In genomic region chr11:44538375-44539054, GRCh38 we compare ENCODE assay signal across 8 cellular contexts. TPM values are rescaled to one million over a fixed set of nuclear protein-coding genes. Genes with fewer than 3 reads are reported as not detected.
DNase-seq lines count a peak whose midpoint lies in the region; ATAC-seq, FAIRE-seq and TF ChIP-seq lines count a peak whose summit lies in the region.

No MANE protein-coding gene starts in this region.

- H3K4me1 ChIP-seq in HepG2 (ENCODE audit: insufficient read depth, low read length), result no peaks in the 10 kb centered on the region

- no peaks in the 10 kb centered on the region for H3K36me3 ChIP-seq in HepG2 (replicated peaks in 1 of 2; ENCODE audit: control insufficient read depth in 1 of 2, insufficient read depth in 2 of 2, low read length in 2 of 2)

- H3K4me1 Mint-ChIP-seq in chondrocyte (ENCODE audit: low read depth), result peaks cover 3% of the 10 kb centered on the region

- in situ Hi-C loops in HepG2 (cut with HindIII; ENCODE audit: extremely low pct_ligation_motif_present, low pct_unique_long_range_greater_than_20kb), result loop anchor here (10.0 to 25.0 kb wide), 2 partner anchors 251 to 444 kb away; partner anchors contain the start of gene EXT2

- H4K20me1 ChIP-seq in HepG2 (ENCODE audit: insufficient read depth, low read length), result no peaks in the 10 kb centered on the region

- TF ChIP-seq EP300 in HepG2 (IDR thresholded peaks at IDR 0.05; ENCODE audit: low read depth in 2 of 2, low read length in 2 of 2) (no peak), HepG2 (CRISPR knock-in tag; IDR thresholded peaks at IDR 0.05; ENCODE audit: borderline replicate concordance) (no peak)

- intact Hi-C loops in HepG2 (cut with micrococcal nuclease; ENCODE audit: unreplicated experiment), result loop anchor here (1.0 kb wide), 4 partner anchors 15 to 443 kb away; partner anchors contain the start of gene EXT2

- POLR2A ChIA-PET in HepG2 (lab: Yijun Ruan, JAX), result no interaction called here

- H3K9me3 Mint-ChIP-seq in chondrocyte (ENCODE audit: low read depth), result no peaks in the 10 kb centered on the region

- WGBS in HepG2 (ENCODE audit: low lambda C conversion rate), result 61% methylated on average over 7 of the region's 21 CpGs

- CTCF ChIA-PET in HepG2 (lab: Yijun Ruan, JAX; ENCODE audit: low intra/inter-chr PET ratio, low total read pairs), result interaction anchor here (1.4 to 2.9 kb wide), 4 partner anchors 15 to 444 kb away, joined by 9 to 20 read pairs (median 14); partner anchors contain the start of gene EXT2

- H3K79me2 ChIP-seq in HepG2 (ENCODE audit: insufficient read depth, low read length), result no peaks in the 10 kb centered on the region

- H3K27me3 ChIP-seq in HepG2 (ENCODE audit: control insufficient read depth in 1 of 2, insufficient read depth in 2 of 2, low read length in 2 of 2), result peaks cover 1 to 4% of the 10 kb centered on the region in 2 experiments; a peak in 2 of 5 replicates

- peaks cover 17% of the 10 kb centered on the region for H3K27me3 Mint-ChIP-seq in chondrocyte (ENCODE audit: low read depth)

- ATAC-seq in HG03175 (IDR thresholded peaks at IDR 0.05; ENCODE audit: unreplicated experiment) (peak; percentile 76), HepG2 (peak; percentile 98)

- H3K4me3 Mint-ChIP-seq in chondrocyte (ENCODE audit: unreplicated experiment), result no peak overlapping the region

- DNase-seq in NCI-H510A treated with DMSO at 0.1 percent for 48 hours (lab: John Stamatoyannopoulos, UW) (peak; percentile 59), NCI-H510A (lab: John Stamatoyannopoulos, UW) (no peak), NCI-H446 (lab: John Stamatoyannopoulos, UW) (peak; percentile 39 to 85), chondrocyte (ENCODE audit: low spot score) (no peak), HepG2 (ENCODE audit: low spot score) (peak; percentile 48)
- peak; percentile 49 for DNase-seq in activated CD4-positive, alpha-beta T cell treated with anti-CD3 and anti-CD28 coated beads for 1 hour
- peak; percentile 35 to 57 (median 39) for DNase-seq in stimulated activated CD4-positive, alpha-beta T cell treated with anti-CD3 and anti-CD28 coated beads, TNF-alpha, amount 100 ng/mL, for 1 hour (ENCODE audit: low read depth in 3 of 3, low spot score in 1 of 3)

- no TSS peak for BruUV-seq in HepG2 (replicated peaks; lab: Mats Ljungman, UMichigan)

- H2AFZ ChIP-seq in HepG2 (ENCODE audit: low read length), result no peak overlapping the region

- no peak overlapping the region for H3K4me2 ChIP-seq in HepG2 (ENCODE audit: low read depth, low read length)

- no peak overlapping the region for H3K27ac Mint-ChIP-seq in chondrocyte (ENCODE audit: unreplicated experiment)

- no peak for TF ChIP-seq POLR2A in HepG2 (IDR thresholded peaks at IDR 0.05; ENCODE audit: insufficient read depth in 1 of 2, low read depth in 2 of 2, low read length in 2 of 2)

- H3K4me3 ChIP-seq in HepG2 (replicated peaks in 1 of 3; ENCODE audit: insufficient read depth in 1 of 3, low read depth in 2 of 3, low read length in 3 of 3), result no peak overlapping the region

- no peak overlapping the region for H3K27ac ChIP-seq in HepG2 (ENCODE audit: extremely low read length, insufficient read depth, low read length)

- TF ChIP-seq RAD21 in HepG2 (CRISPR knock-in tag; IDR thresholded peaks at IDR 0.05), result peak; percentile 85

- H3K9ac ChIP-seq in HepG2 (ENCODE audit: insufficient read depth, low read depth, low read length), result no peak overlapping the region

- no peaks in the 10 kb centered on the region for H3K9me3 ChIP-seq in HepG2 (ENCODE audit: low read length)

- FAIRE-seq in HepG2 (lab: Jason Lieb, UNC), result peak; percentile 72

- H3K36me3 Mint-ChIP-seq in chondrocyte (ENCODE audit: low read depth), result no peaks in the 10 kb centered on the region

- TF ChIP-seq CTCF in chondrocyte (IDR thresholded peaks at IDR 0.05) (peak; percentile 98), HepG2 (CRISPR knock-in tag; IDR thresholded peaks at IDR 0.05) (peak; percentile 96)

TF ChIP-seq in HepG2, 621 proteins besides CTCF, POLR2A, EP300 and RAD21 (continues in another document):
- TF ChIP-seq NR2F6 (IDR thresholded peaks at IDR 0.05) (no peak), NR2F6 (CRISPR knock-in tag; IDR thresholded peaks at IDR 0.05) (no peak), HMGA1 (CRISPR knock-in tag; conservative IDR thresholded peaks at IDR 0.05) (no peak), RBAK (CRISPR knock-in tag; IDR thresholded peaks at IDR 0.05) (no peak), HBP1 (CRISPR knock-in tag; IDR thresholded peaks at IDR 0.05; ENCODE audit: low read depth) (no peak), ZNF777 (CRISPR knock-in tag; IDR thresholded peaks at IDR 0.05) (peak; percentile 91), REXO4 (CRISPR knock-in tag; IDR thresholded peaks at IDR 0.05; ENCODE audit: borderline replicate concordance) (no peak), TCF12 (IDR thresholded peaks at IDR 0.05) (no peak), TCF12 (CRISPR knock-in tag; IDR thresholded peaks at IDR 0.05) (no peak), ZZZ3 (CRISPR knock-in tag; IDR thresholded peaks at IDR 0.05; ENCODE audit: borderline replicate concordance) (no peak), CEBPB (IDR thresholded peaks at IDR 0.05; ENCODE audit: borderline replicate concordance, low read depth, low read length) (no peak), DR1 (CRISPR knock-in tag; IDR thresholded peaks at IDR 0.05) (no peak), KMT2A (CRISPR knock-in tag; IDR thresholded peaks at IDR 0.05) (no peak), ZUFSP (CRISPR knock-in tag; IDR thresholded peaks at IDR 0.05; ENCODE audit: borderline replicate concordance) (no peak), ZNF576 (CRISPR knock-in tag; IDR thresholded peaks at IDR 0.05) (peak; percentile 97), PTBP1 (IDR thresholded peaks at IDR 0.05; ENCODE audit: low read depth, low read length, poor library complexity, severe bottlenecking) (no peak), ZNF101 (CRISPR knock-in tag; IDR thresholded peaks at IDR 0.05; ENCODE audit: borderline replicate concordance, low read depth) (no peak), JDP2 (CRISPR knock-in tag; IDR thresholded peaks at IDR 0.05; ENCODE audit: borderline replicate concordance) (no peak), AHR (CRISPR knock-in tag; IDR thresholded peaks at IDR 0.05) (no peak), NR3C1 (CRISPR knock-in tag; IDR thresholded peaks at IDR 0.05) (no peak), KDM5B (CRISPR knock-in tag; IDR thresholded peaks at IDR 0.05; ENCODE audit: borderline replicate concordance) (no peak)

RNA-seq across cellular contexts. Expression of gene CD82, which starts 26.9 kb away (rescaled TPM):
- 14.4 to 46.6 TPM (median 17.0 TPM) in 3 replicates for total RNA-seq in chondrocyte
- total RNA-seq in HepG2 (2016; rRNA removed; fragmentation: Illumina TruSeq; extraction: Trizol), result not detected in 2 replicates
- not detected in 2 replicates for total RNA-seq in HepG2 (2016; cell fraction: cytosol; rRNA removed; fragmentation: Illumina TruSeq; extraction: Trizol; ENCODE audit: low read depth)
- not detected in 2 replicates for total RNA-seq in HepG2 (2016; cell fraction: insoluble cytoplasmic fraction; rRNA removed; fragmentation: Illumina TruSeq; extraction: Trizol)
- total RNA-seq in HepG2 (2016; cell fraction: membrane; rRNA removed; fragmentation: Illumina TruSeq; extraction: Trizol), result not detected in 2 replicates
- not detected in 2 replicates for total RNA-seq in HepG2 (2016; cell fraction: nucleus; rRNA removed; fragmentation: Illumina TruSeq; extraction: Trizol)
- polyA plus RNA-seq in HepG2 (2011; rRNA removed), result 0.05 and 0.24 TPM in 2 replicates
- 0.13 and 0.16 TPM in 2 replicates for polyA plus RNA-seq in HepG2 (2011; cell fraction: cytosol; rRNA removed)
- 0.33 TPM in 1 of 2 replicates, not detected in the other for polyA plus RNA-seq in HepG2 (2011; cell fraction: nucleus; rRNA removed)
- polyA plus RNA-seq in HepG2 (2012), result 0.19 TPM in 1 of 2 replicates, not detected in the other
- not detected in 2 replicates for polyA plus RNA-seq in HepG2 (2016; cell fraction: cytosol; fragmentation: Illumina TruSeq; extraction: Trizol; ENCODE audit: low read depth)
- polyA plus RNA-seq in HepG2 (2016; cell fraction: insoluble cytoplasmic fraction; fragmentation: Illumina TruSeq; extraction: Trizol; ENCODE audit: low read depth), result not detected in 2 replicates
- not detected in 2 replicates for polyA plus RNA-seq in HepG2 (2016; cell fraction: membrane; fragmentation: Illumina TruSeq; extraction: Trizol; ENCODE audit: low read depth)
- not detected in 2 replicates for polyA plus RNA-seq in HepG2 (2016; cell fraction: nucleus; fragmentation: Illumina TruSeq; extraction: Trizol; ENCODE audit: insufficient read depth, low read depth)
- polyA minus RNA-seq in HepG2 (2011; rRNA and poly(A)+ RNA removed; ENCODE audit: low replicate concordance), result 0.52 and 13.0 TPM in 2 replicates
- polyA minus RNA-seq in HepG2 (2011; cell fraction: cytosol; rRNA and poly(A)+ RNA removed), result not detected in 2 replicates
- polyA minus RNA-seq in HepG2 (2011; cell fraction: nucleus; rRNA and poly(A)+ RNA removed), result not detected in 2 replicates

Comparison
In these comparisons a context has a peak if more than half of its experiments do, and no peak if none do; other contexts are left out.
1. DNase-seq: peak in NCI-H510A treated with DMSO at 0.1 percent for 48 hours (single experiment), NCI-H446 (2 of 2), activated CD4-positive, alpha-beta T cell treated with anti-CD3 and anti-CD28 coated beads for 1 hour (single experiment), HepG2 (single experiment) and stimulated activated CD4-positive, alpha-beta T cell treated with anti-CD3 and anti-CD28 coated beads, TNF-alpha, amount 100 ng/mL, for 1 hour (3 of 3); none in NCI-H510A (single experiment) and chondrocyte (single experiment).